In genomic region chr2:233063976-233064411, GRCh38 we compare ENCODE assay signal across 15 cellular contexts. TPM values are rescaled to one million over a fixed set of nuclear protein-coding genes. Genes with fewer than 3 reads are reported as not detected.
A peak's percentile ranks its signal among the peaks of the same experiment; 100 is the strongest.
DNase-seq lines count a peak whose midpoint lies in the region; ATAC-seq, FAIRE-seq and TF ChIP-seq lines count a peak whose summit lies in the region.
"Had no signal": no experiment of that assay in that cellular context is flagged by ENCODE, and none has a peak within 500 bp of the region (broad histone marks: within the 10 kb centered on the region; RNA-seq: fewer than 3 reads in every experiment).

No MANE protein-coding gene starts in this region.

- H3K9ac ChIP-seq in OCI-LY1 (ENCODE audit: low read length) (no peak overlapping the region), duodenal mucosa (ENCODE audit: low read depth in 1 of 2, low read length in 2 of 2) (no peak overlapping the region)

- H4K20me1 ChIP-seq in OCI-LY1 (ENCODE audit: insufficient read depth, low read length): no peaks in the 10 kb centered on the region

- H3K4me1 Mint-ChIP-seq in activated CD4-positive, alpha-beta T cell treated with anti-CD3 and anti-CD28 coated beads for 36 hours: peaks cover 56% of the 10 kb centered on the region
- peaks cover 75% of the 10 kb centered on the region for H3K4me1 Mint-ChIP-seq in stimulated activated memory B cell treated with anti-CD40 and anti-IgM and Interleukin-4, amounts not matched to agents 10 μg/mL and 1 μg/mL and 100 μg/mL, for 72 hours

- H3K36me3 ChIP-seq in OCI-LY1 (ENCODE audit: insufficient read depth, low read length): peaks cover 41% of the 10 kb centered on the region
- peaks cover 0 to 5% of the 10 kb centered on the region in 2 donors for H3K36me3 ChIP-seq in duodenal mucosa (ENCODE audit: control insufficient read depth in 1 of 2, insufficient read depth in 2 of 2, low read length in 2 of 2)

- no peaks in the 10 kb centered on the region for H3K9me3 Mint-ChIP-seq in activated CD4-positive, alpha-beta T cell treated with anti-CD3 and anti-CD28 coated beads for 36 hours (ENCODE audit: low read depth)
- no peaks in the 10 kb centered on the region for H3K9me3 Mint-ChIP-seq in stimulated activated memory B cell treated with anti-CD40 and anti-IgM and Interleukin-4, amounts not matched to agents 10 μg/mL and 1 μg/mL and 100 μg/mL, for 72 hours

- no peaks in the 10 kb centered on the region; the same call in 1 of the 2 replicates for H3K9me3 ChIP-seq in OCI-LY1 (ENCODE audit: low read length)
- no peaks in the 10 kb centered on the region for H3K9me3 ChIP-seq in duodenal mucosa (ENCODE audit: control insufficient read depth in 1 of 2, low read length in 2 of 2)

- no peak overlapping the region for H3K4me3 ChIP-seq in OCI-LY1 (ENCODE audit: low read depth, low read length, poor library complexity, severe bottlenecking)
- H3K4me3 ChIP-seq in duodenal mucosa (ENCODE audit: low read depth in 1 of 2, low read length in 2 of 2): peak overlapping the region; percentile 60 to 63

- H3K36me3 Mint-ChIP-seq in activated CD4-positive, alpha-beta T cell treated with anti-CD3 and anti-CD28 coated beads for 36 hours (ENCODE audit: low read depth): peaks cover 22% of the 10 kb centered on the region
- peaks cover 77% of the 10 kb centered on the region for H3K36me3 Mint-ChIP-seq in stimulated activated memory B cell treated with anti-CD40 and anti-IgM and Interleukin-4, amounts not matched to agents 10 μg/mL and 1 μg/mL and 100 μg/mL, for 72 hours

- no peak overlapping the region for H2AFZ ChIP-seq in OCI-LY1 (ENCODE audit: low read length)

- FAIRE-seq in D721Med (lab: Jason Lieb, UNC) (no peak), urothelium cell line (lab: Jason Lieb, UNC) (no peak)

- no peaks in the 10 kb centered on the region for H3K9me2 ChIP-seq in OCI-LY1 (ENCODE audit: low read depth, low read length)

- H3K4me2 ChIP-seq in OCI-LY1 (ENCODE audit: low read length): peak overlapping the region; percentile 85; the same call in 1 of the 2 replicates

- H3K4me1 ChIP-seq in OCI-LY1 (ENCODE audit: insufficient read depth, low read length, severe bottlenecking): peaks cover 42% of the 10 kb centered on the region
- peaks cover 45 to 56% of the 10 kb centered on the region in 2 donors for H3K4me1 ChIP-seq in duodenal mucosa (ENCODE audit: control insufficient read depth in 1 of 2, insufficient read depth in 2 of 2, low read length in 2 of 2)

- H3K27me3 ChIP-seq in OCI-LY1 (ENCODE audit: insufficient read depth, low read length): no peaks in the 10 kb centered on the region
- H3K27me3 ChIP-seq in duodenal mucosa (ENCODE audit: control insufficient read depth in 1 of 2, insufficient read depth in 2 of 2, low read length in 2 of 2): no peaks in the 10 kb centered on the region

- intact Hi-C loops in activated CD4-positive, alpha-beta T cell treated with anti-CD3 and anti-CD28 coated beads for 36 hours (cut with DNase I, micrococcal nuclease): loop anchor here (5.0 kb wide), 2 partner anchors 168 to 288 kb away; partner anchors contain the start of gene DGKD (in 1 of the 2)

- H3K27ac ChIP-seq in OCI-LY1 (ENCODE audit: low read depth, low read length, poor library complexity, severe bottlenecking) (no peak overlapping the region), duodenal mucosa (ENCODE audit: low read depth, low read length) (no peak overlapping the region)

- no peak for ATAC-seq in activated CD4-positive, alpha-beta T cell treated with anti-CD3 and anti-CD28 coated beads for 36 hours
- ATAC-seq in stimulated activated memory B cell treated with anti-CD40 and anti-IgM and Interleukin-4, amounts not matched to agents 10 μg/mL and 1 μg/mL and 100 μg/mL, for 72 hours: no peak

- H3K79me2 ChIP-seq in OCI-LY1 (ENCODE audit: insufficient read depth, low read length): no peaks in the 10 kb centered on the region

- H3K4me3 Mint-ChIP-seq in activated CD4-positive, alpha-beta T cell treated with anti-CD3 and anti-CD28 coated beads for 36 hours: no peak overlapping the region
- peak overlapping the region; percentile 99 for H3K4me3 Mint-ChIP-seq in stimulated activated memory B cell treated with anti-CD40 and anti-IgM and Interleukin-4, amounts not matched to agents 10 μg/mL and 1 μg/mL and 100 μg/mL, for 72 hours

- DNase-seq in activated CD4-positive, alpha-beta T cell treated with anti-CD3 and anti-CD28 coated beads for 36 hours: no peak
- DNase-seq in activated CD4-positive, alpha-beta T cell treated with anti-CD3 and anti-CD28 coated beads, Interleukin-2, amount 50 U/mL, for 1 hour: no peak
- DNase-seq in D721Med (ENCODE audit: insufficient read length, low spot score) (no peak), NCI-H774 (lab: John Stamatoyannopoulos, UW) (no peak), urothelium cell line (ENCODE audit: low spot score) (no peak)
- DNase-seq: 8988T; Kasumi-1; stimulated activated CD4-positive, alpha-beta T cell treated with anti-CD3 and anti-CD28 coated beads, Interleukin-4, amount 100 ng/mL, for 24 hours had no signal

- POLR2A ChIA-PET in activated CD4-positive, alpha-beta T cell treated with anti-CD3 and anti-CD28 coated beads for 36 hours (lab: Charles Lee): interaction anchor here (0.6 to 1.7 kb wide), 2 partner anchors 17 to 170 kb away, joined by 4 to 6 read pairs; no protein-coding TSS in a partner anchor

- CTCF ChIA-PET in activated CD4-positive, alpha-beta T cell treated with anti-CD3 and anti-CD28 coated beads for 36 hours (lab: Charles Lee): interaction anchor here (0.6 to 1.8 kb wide), 7 partner anchors 10 to 211 kb away, joined by 3 to 6 read pairs (median 4); no protein-coding TSS in a partner anchor

- peak overlapping the region; percentile 90 for H3K27ac Mint-ChIP-seq in activated CD4-positive, alpha-beta T cell treated with anti-CD3 and anti-CD28 coated beads for 36 hours
- H3K27ac Mint-ChIP-seq in stimulated activated memory B cell treated with anti-CD40 and anti-IgM and Interleukin-4, amounts not matched to agents 10 μg/mL and 1 μg/mL and 100 μg/mL, for 72 hours: peak overlapping the region; percentile 95

- H3K27me3 Mint-ChIP-seq in activated CD4-positive, alpha-beta T cell treated with anti-CD3 and anti-CD28 coated beads for 36 hours: no peaks in the 10 kb centered on the region
- no peaks in the 10 kb centered on the region for H3K27me3 Mint-ChIP-seq in stimulated activated memory B cell treated with anti-CD40 and anti-IgM and Interleukin-4, amounts not matched to agents 10 μg/mL and 1 μg/mL and 100 μg/mL, for 72 hours

- no peaks in the 10 kb centered on the region for H3F3A ChIP-seq in OCI-LY1 (ENCODE audit: insufficient read depth, low read length)

- TF ChIP-seq CTCF in OCI-LY1 (IDR thresholded peaks at IDR 0.05; ENCODE audit: low read length): no peak
- TF ChIP-seq CTCF in D721Med (IDR thresholded peaks at IDR 0.05; ENCODE audit: insufficient read depth, missing control alignments): no peak

RNA-seq across cellular contexts. Expression of gene INPP5D, which starts 3.9 kb away (rescaled TPM):
- total RNA-seq in activated CD4-positive, alpha-beta T cell treated with anti-CD3 and anti-CD28 coated beads for 36 hours: 10 to 100 TPM; 40.5 to 53.4 TPM

RNA-seq across cellular contexts. Expression of gene NEU2, which starts 31.5 kb away (rescaled TPM):
- not detected for total RNA-seq in activated CD4-positive, alpha-beta T cell treated with anti-CD3 and anti-CD28 coated beads for 36 hours
- total RNA-seq: activated CD8-positive, alpha-beta memory T cell treated with anti-CD3 and anti-CD28 coated beads for 36 hours; lung microvascular endothelial cell; subcutaneous adipose tissue; T-helper 1 cell treated with Interleukin-12 subunit alpha and Interleukin-12 subunit beta and Interleukin-4 antibody, amounts not matched to agents 30 ng/mL and 1 ng/mL, for 36 hours had no signal

RNA-seq across cellular contexts. Expression of gene NGEF, which starts 50.9 kb away (rescaled TPM):
- total RNA-seq in activated CD4-positive, alpha-beta T cell treated with anti-CD3 and anti-CD28 coated beads for 36 hours: 1 to 10 TPM; 1.5 to 2.0 TPM
- total RNA-seq: lung microvascular endothelial cell; T-helper 1 cell treated with Interleukin-12 subunit alpha and Interleukin-12 subunit beta and Interleukin-4 antibody, amounts not matched to agents 30 ng/mL and 1 ng/mL, for 36 hours had no signal
